ENCODE assay signal across 1 cellular context in the genomic region with DNA sequence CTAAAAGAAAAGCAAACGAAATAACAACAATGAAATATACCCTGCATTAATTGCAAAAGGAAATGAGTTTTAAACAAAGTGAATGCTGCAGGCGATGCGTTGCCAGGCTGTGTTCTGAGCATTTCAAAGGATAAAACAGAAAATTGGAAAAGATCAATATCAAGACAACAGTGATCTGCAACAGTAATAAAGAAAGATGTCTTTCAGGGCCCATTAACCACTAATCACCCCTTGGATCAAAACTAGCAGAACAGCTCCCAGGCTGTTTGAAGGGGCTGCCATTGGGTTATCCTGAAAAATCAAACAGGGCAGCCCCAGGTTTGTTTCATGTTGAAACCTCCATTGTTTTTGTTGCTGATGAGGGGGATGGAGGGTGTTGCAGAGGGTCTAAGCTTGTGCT.
TF ChIP-seq lines count a peak whose summit lies in the region.

No MANE protein-coding gene starts in this region.

TF ChIP-seq in GM23338, 12 proteins besides CTCF, POLR2A, EP300 and RAD21:
- TF ChIP-seq, protein P1, sequence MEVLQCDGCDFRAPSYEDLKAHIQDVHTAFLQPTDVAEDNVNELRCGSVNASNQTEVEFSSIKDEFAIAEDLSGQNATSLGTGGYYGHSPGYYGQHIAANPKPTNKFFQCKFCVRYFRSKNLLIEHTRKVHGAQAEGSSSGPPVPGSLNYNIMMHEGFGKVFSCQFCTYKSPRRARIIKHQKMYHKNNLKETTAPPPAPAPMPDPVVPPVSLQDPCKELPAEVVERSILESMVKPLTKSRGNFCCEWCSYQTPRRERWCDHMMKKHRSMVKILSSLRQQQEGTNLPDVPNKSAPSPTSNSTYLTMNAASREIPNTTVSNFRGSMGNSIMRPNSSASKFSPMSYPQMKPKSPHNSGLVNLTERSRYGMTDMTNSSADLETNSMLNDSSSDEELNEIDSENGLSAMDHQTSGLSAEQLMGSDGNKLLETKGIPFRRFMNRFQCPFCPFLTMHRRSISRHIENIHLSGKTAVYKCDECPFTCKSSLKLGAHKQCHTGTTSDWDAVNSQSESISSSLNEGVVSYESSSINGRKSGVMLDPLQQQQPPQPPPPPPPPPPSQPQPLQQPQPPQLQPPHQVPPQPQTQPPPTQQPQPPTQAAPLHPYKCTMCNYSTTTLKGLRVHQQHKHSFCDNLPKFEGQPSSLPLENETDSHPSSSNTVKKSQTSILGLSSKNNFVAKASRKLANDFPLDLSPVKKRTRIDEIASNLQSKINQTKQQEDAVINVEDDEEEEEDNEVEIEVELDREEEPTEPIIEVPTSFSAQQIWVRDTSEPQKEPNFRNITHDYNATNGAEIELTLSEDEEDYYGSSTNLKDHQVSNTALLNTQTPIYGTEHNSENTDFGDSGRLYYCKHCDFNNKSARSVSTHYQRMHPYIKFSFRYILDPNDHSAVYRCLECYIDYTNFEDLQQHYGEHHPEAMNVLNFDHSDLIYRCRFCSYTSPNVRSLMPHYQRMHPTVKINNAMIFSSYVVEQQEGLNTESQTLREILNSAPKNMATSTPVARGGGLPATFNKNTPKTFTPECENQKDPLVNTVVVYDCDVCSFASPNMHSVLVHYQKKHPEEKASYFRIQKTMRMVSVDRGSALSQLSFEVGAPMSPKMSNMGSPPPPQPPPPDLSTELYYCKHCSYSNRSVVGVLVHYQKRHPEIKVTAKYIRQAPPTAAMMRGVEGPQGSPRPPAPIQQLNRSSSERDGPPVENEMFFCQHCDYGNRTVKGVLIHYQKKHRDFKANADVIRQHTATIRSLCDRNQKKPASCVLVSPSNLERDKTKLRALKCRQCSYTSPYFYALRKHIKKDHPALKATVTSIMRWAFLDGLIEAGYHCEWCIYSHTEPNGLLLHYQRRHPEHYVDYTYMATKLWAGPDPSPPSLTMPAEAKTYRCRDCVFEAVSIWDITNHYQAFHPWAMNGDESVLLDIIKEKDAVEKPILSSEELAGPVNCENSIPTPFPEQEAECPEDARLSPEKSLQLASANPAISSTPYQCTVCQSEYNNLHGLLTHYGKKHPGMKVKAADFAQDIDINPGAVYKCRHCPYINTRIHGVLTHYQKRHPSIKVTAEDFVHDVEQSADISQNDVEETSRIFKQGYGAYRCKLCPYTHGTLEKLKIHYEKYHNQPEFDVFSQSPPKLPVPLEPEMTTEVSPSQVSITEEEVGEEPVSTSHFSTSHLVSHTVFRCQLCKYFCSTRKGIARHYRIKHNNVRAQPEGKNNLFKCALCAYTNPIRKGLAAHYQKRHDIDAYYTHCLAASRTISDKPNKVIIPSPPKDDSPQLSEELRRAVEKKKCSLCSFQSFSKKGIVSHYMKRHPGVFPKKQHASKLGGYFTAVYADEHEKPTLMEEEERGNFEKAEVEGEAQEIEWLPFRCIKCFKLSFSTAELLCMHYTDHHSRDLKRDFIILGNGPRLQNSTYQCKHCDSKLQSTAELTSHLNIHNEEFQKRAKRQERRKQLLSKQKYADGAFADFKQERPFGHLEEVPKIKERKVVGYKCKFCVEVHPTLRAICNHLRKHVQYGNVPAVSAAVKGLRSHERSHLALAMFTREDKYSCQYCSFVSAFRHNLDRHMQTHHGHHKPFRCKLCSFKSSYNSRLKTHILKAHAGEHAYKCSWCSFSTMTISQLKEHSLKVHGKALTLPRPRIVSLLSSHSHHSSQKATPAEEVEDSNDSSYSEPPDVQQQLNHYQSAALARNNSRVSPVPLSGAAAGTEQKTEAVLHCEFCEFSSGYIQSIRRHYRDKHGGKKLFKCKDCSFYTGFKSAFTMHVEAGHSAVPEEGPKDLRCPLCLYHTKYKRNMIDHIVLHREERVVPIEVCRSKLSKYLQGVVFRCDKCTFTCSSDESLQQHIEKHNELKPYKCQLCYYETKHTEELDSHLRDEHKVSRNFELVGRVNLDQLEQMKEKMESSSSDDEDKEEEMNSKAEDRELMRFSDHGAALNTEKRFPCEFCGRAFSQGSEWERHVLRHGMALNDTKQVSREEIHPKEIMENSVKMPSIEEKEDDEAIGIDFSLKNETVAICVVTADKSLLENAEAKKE (CRISPR knock-in tag; IDR thresholded peaks at IDR 0.05), result no peak
- TF ChIP-seq ZNF331 (CRISPR knock-in tag; IDR thresholded peaks at IDR 0.05; ENCODE audit: low read depth) (no peak), CREB1 (CRISPR knock-in tag; IDR thresholded peaks at IDR 0.05; ENCODE audit: low read depth) (no peak), STAT1 (IDR thresholded peaks at IDR 0.05; ENCODE audit: unreplicated experiment) (no peak), POLR2AphosphoS5 (IDR thresholded peaks at IDR 0.05; ENCODE audit: low read depth) (no peak), ZNF114 (CRISPR knock-in tag; IDR thresholded peaks at IDR 0.05) (no peak), EZH2 (IDR thresholded peaks at IDR 0.05; ENCODE audit: low read depth, unreplicated experiment) (no peak), EZH2phosphoT487 (IDR thresholded peaks at IDR 0.05; ENCODE audit: unreplicated experiment) (no peak), JUNB (IDR thresholded peaks at IDR 0.05; ENCODE audit: unreplicated experiment) (no peak), NANOG (IDR thresholded peaks at IDR 0.05; ENCODE audit: borderline replicate concordance) (no peak)
- TF ChIP-seq, protein P2, sequence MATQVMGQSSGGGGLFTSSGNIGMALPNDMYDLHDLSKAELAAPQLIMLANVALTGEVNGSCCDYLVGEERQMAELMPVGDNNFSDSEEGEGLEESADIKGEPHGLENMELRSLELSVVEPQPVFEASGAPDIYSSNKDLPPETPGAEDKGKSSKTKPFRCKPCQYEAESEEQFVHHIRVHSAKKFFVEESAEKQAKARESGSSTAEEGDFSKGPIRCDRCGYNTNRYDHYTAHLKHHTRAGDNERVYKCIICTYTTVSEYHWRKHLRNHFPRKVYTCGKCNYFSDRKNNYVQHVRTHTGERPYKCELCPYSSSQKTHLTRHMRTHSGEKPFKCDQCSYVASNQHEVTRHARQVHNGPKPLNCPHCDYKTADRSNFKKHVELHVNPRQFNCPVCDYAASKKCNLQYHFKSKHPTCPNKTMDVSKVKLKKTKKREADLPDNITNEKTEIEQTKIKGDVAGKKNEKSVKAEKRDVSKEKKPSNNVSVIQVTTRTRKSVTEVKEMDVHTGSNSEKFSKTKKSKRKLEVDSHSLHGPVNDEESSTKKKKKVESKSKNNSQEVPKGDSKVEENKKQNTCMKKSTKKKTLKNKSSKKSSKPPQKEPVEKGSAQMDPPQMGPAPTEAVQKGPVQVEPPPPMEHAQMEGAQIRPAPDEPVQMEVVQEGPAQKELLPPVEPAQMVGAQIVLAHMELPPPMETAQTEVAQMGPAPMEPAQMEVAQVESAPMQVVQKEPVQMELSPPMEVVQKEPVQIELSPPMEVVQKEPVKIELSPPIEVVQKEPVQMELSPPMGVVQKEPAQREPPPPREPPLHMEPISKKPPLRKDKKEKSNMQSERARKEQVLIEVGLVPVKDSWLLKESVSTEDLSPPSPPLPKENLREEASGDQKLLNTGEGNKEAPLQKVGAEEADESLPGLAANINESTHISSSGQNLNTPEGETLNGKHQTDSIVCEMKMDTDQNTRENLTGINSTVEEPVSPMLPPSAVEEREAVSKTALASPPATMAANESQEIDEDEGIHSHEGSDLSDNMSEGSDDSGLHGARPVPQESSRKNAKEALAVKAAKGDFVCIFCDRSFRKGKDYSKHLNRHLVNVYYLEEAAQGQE (IDR thresholded peaks at IDR 0.05; ENCODE audit: unreplicated experiment), result no peak
- TF ChIP-seq, protein P3, sequence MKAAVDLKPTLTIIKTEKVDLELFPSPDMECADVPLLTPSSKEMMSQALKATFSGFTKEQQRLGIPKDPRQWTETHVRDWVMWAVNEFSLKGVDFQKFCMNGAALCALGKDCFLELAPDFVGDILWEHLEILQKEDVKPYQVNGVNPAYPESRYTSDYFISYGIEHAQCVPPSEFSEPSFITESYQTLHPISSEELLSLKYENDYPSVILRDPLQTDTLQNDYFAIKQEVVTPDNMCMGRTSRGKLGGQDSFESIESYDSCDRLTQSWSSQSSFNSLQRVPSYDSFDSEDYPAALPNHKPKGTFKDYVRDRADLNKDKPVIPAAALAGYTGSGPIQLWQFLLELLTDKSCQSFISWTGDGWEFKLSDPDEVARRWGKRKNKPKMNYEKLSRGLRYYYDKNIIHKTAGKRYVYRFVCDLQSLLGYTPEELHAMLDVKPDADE (IDR thresholded peaks at IDR 0.05), result no peak
